In genomic region chr11:8567597-8568198, GRCh38 we compare ENCODE assay signal across 15 cellular contexts. TPM values are rescaled to one million over a fixed set of nuclear protein-coding genes. Genes with fewer than 3 reads are reported as not detected.
DNase-seq lines count a peak whose midpoint lies in the region; ATAC-seq and TF ChIP-seq lines count a peak whose summit lies in the region.
"Had no signal": no experiment of that assay in that cellular context is flagged by ENCODE, and none has a peak within 500 bp of the region (broad histone marks: within the 10 kb centered on the region; RNA-seq: fewer than 3 reads in every experiment).

No MANE protein-coding gene starts in this region.

- peak; percentile 26 for DNase-seq in HCEC 1CT
- DNase-seq in RPMI7951 (ENCODE audit: low read depth) = peak; percentile 24
- peak; percentile 7 for DNase-seq in kidney epithelial cell (ENCODE audit: low read depth)
- no peak for DNase-seq in NCI-H1694 (lab: John Stamatoyannopoulos, UW)
- DNase-seq in effector memory CD4-positive, alpha-beta T cell = no peak
- DNase-seq in NCI-H446 treated with DMSO at 0.1 percent for 48 hours (lab: John Stamatoyannopoulos, UW) = no peak
- DNase-seq: activated CD8-positive, alpha-beta memory T cell treated with anti-CD3 and anti-CD28 coated beads, Interleukin-2, amount 50 U/mL, for 4 hours; caudate nucleus; COR-L47; GOT3; islet precursor cell; NCI-H146; small intestine; T-helper 9 cell had no signal

- no peak overlapping the region for H3K4me3 ChIP-seq in kidney epithelial cell (ENCODE audit: low read depth, low read length)
- H3K4me3 ChIP-seq in effector memory CD4-positive, alpha-beta T cell (ENCODE audit: insufficient read depth, low read depth, low read length, poor library complexity, severe bottlenecking) = no peak overlapping the region

- no peaks in the 10 kb centered on the region for H3K36me3 ChIP-seq in kidney epithelial cell (ENCODE audit: control insufficient read depth, insufficient read depth, low read length)
- no peaks in the 10 kb centered on the region for H3K36me3 ChIP-seq in effector memory CD4-positive, alpha-beta T cell (ENCODE audit: control insufficient read depth, insufficient read depth, low read length)

- no peaks in the 10 kb centered on the region for H3K4me1 ChIP-seq in effector memory CD4-positive, alpha-beta T cell (ENCODE audit: control insufficient read depth, insufficient read depth, low read length, poor library complexity, severe bottlenecking)

- H3K27me3 ChIP-seq in kidney epithelial cell (ENCODE audit: control insufficient read depth, insufficient read depth, low read length) = no peaks in the 10 kb centered on the region
- peaks cover 5% of the 10 kb centered on the region for H3K27me3 ChIP-seq in effector memory CD4-positive, alpha-beta T cell (replicated peaks; ENCODE audit: control insufficient read depth, insufficient read depth, low read length, poor library complexity, severe bottlenecking)

- peak; percentile 50 for ATAC-seq in GM18519 (IDR thresholded peaks at IDR 0.05; ENCODE audit: low FRiP score, unreplicated experiment)

- H3K27ac ChIP-seq in effector memory CD4-positive, alpha-beta T cell (ENCODE audit: insufficient read depth, low read length, poor library complexity, severe bottlenecking) = no peak overlapping the region

- no peaks in the 10 kb centered on the region for H3K9me3 ChIP-seq in effector memory CD4-positive, alpha-beta T cell (ENCODE audit: control insufficient read depth, low read length)

- no peak for TF ChIP-seq CTCF in kidney epithelial cell (IDR thresholded peaks at IDR 0.05; ENCODE audit: insufficient read depth, low read length, poor library complexity, severe bottlenecking)

RNA-seq across cellular contexts. Expression of gene STK33, which starts 26.3 kb away (rescaled TPM):
- total RNA-seq in RPMI7951 (2014; rRNA removed; shearing (Covaris generic)) = 0.48 and 0.78 TPM in 2 replicates
- total RNA-seq in kidney epithelial cell = 14.9 and 15.7 TPM in 2 replicates

Comparison
In these comparisons a context has a peak if more than half of its experiments do, and no peak if none do; other contexts are left out.
1. DNase-seq: peak in HCEC 1CT (single experiment), RPMI7951 (single experiment) and kidney epithelial cell (single experiment); none in NCI-H1694 (single experiment), effector memory CD4-positive, alpha-beta T cell (0 of 3) and NCI-H446 treated with DMSO at 0.1 percent for 48 hours (single experiment).